In the genomic region with DNA sequence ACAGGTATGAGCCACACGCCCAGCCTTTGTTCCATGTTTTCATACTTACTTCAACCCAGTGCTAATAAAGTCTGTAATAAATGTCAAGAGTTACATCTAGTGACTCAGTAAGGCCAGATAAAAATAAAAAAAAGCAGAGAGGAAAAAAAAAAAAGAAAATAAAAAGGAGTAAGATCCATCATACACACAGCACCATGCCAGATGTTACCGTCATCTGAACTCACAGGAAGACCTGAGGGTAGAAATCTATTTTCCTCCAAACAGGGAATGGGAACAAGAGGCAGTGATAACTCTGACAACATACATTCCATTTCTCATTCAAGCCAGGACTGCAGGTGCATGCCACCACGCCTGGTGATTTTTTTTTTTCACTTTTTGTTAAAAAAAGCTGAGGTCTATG, we compare ENCODE assay signal across 17 cellular contexts. TPM values are rescaled to one million over a fixed set of nuclear protein-coding genes. Genes with fewer than 3 reads are reported as not detected.
A peak's percentile ranks its signal among the peaks of the same experiment; 100 is the strongest.
DNase-seq lines count a peak whose midpoint lies in the region; ATAC-seq and TF ChIP-seq lines count a peak whose summit lies in the region.
"Had no signal": no experiment of that assay in that cellular context is flagged by ENCODE, and none has a peak within 500 bp of the region (broad histone marks: within the 10 kb centered on the region; RNA-seq: fewer than 3 reads in every experiment).

No MANE protein-coding gene starts in this region.

- no peak overlapping the region for H3K27ac ChIP-seq in HCT116 (ENCODE audit: low read depth, low read length)
- H3K27ac ChIP-seq: BLaER1, Peyer's patch had no signal

- H3K4me2 ChIP-seq in HCT116 (ENCODE audit: low read length) = no peak overlapping the region
- H3K4me2 ChIP-seq: BLaER1, SK-N-SH had no signal

- peaks cover 99% of the 10 kb centered on the region for H3K79me2 ChIP-seq in HCT116 (ENCODE audit: insufficient read depth, low read length)

- CTCF ChIA-PET in Caco-2 (lab: Charles Lee) = no interaction called here
- CTCF ChIA-PET in HCT116 (lab: Charles Lee) = no interaction called here

- no peak for TF ChIP-seq CTCF in Caco-2 (IDR thresholded peaks at IDR 0.05; ENCODE audit: insufficient read depth in 1 of 2, low read depth in 1 of 2, low read length in 1 of 2, severe bottlenecking in 1 of 2, unreplicated experiment in 1 of 2)
- TF ChIP-seq CTCF in HCT116 (IDR thresholded peaks at IDR 0.05 in 2 of 3, conservative IDR thresholded peaks at IDR 0.05 in 1 of 3; ENCODE audit: borderline replicate concordance in 1 of 3, insufficient read depth in 1 of 3, low read depth in 2 of 3, low read length in 2 of 3) = no peak
- TF ChIP-seq CTCF in progenitor cell of endocrine pancreas (IDR thresholded peaks at IDR 0.05; ENCODE audit: unreplicated experiment) = no peak

- H3K27me3 ChIP-seq in Caco-2 (replicated peaks; ENCODE audit: control insufficient read depth, insufficient read depth, low read length) = no peaks in the 10 kb centered on the region
- H3K27me3 ChIP-seq in HCT116 (ENCODE audit: insufficient read depth, low read length) = no peaks in the 10 kb centered on the region
- H3K27me3 ChIP-seq: BLaER1, Peyer's patch had no signal

- peaks cover 79% of the 10 kb centered on the region for H3K36me3 Mint-ChIP-seq in Caco-2 (ENCODE audit: insufficient read depth, unreplicated experiment)
- peaks cover 30% of the 10 kb centered on the region for H3K36me3 Mint-ChIP-seq in central memory CD8-positive, alpha-beta T cell (ENCODE audit: insufficient read depth)
- peaks cover 8% of the 10 kb centered on the region for H3K36me3 Mint-ChIP-seq in progenitor cell of endocrine pancreas (ENCODE audit: insufficient read depth)

- no peak overlapping the region for H2AFZ ChIP-seq in HCT116 (ENCODE audit: low read depth, low read length, poor library complexity, severe bottlenecking)

- no peak for TF ChIP-seq POLR2A in HCT116 (IDR thresholded peaks at IDR 0.05; ENCODE audit: borderline replicate concordance, extremely low read depth, insufficient read depth, insufficient read length)

- TF ChIP-seq RAD21 in HCT116 (IDR thresholded peaks at IDR 0.05; ENCODE audit: low read depth) = no peak

- no peak overlapping the region for H3K9ac ChIP-seq in HCT116 (ENCODE audit: low read length)
- H3K9ac ChIP-seq: BLaER1, SK-N-SH had no signal

- RAD21 ChIA-PET in HCT116 (lab: Charles Lee; ENCODE audit: low non-redundant PET in 1 of 2, low total read pairs in 2 of 2, uncharacterized antibody in 2 of 2, unreplicated experiment in 2 of 2) = no interaction called here

- no peaks in the 10 kb centered on the region for H3K9me3 ChIP-seq in Caco-2
- H3K9me3 ChIP-seq in HCT116 (ENCODE audit: control insufficient read depth in 1 of 2, insufficient read depth in 1 of 2, low read depth in 1 of 2, low read length in 2 of 2) = no peaks in the 10 kb centered on the region
- H3K9me3 ChIP-seq: BLaER1, Peyer's patch, SK-N-SH had no signal

- no peak overlapping the region for H3K4me3 ChIP-seq in Caco-2 (ENCODE audit: low read depth, low read length)
- no peak overlapping the region for H3K4me3 ChIP-seq in HCT116 (replicated peaks in 1 of 2; ENCODE audit: low read depth in 1 of 2, low read length in 2 of 2)
- H3K4me3 ChIP-seq: BLaER1, K562, Peyer's patch had no signal

- H3K9me3 Mint-ChIP-seq in Caco-2 (ENCODE audit: unreplicated experiment) = no peaks in the 10 kb centered on the region
- H3K9me3 Mint-ChIP-seq in central memory CD8-positive, alpha-beta T cell = no peaks in the 10 kb centered on the region
- H3K9me3 Mint-ChIP-seq in progenitor cell of endocrine pancreas (ENCODE audit: low read depth) = no peaks in the 10 kb centered on the region
- H3K9me3 Mint-ChIP-seq: CD8-positive, alpha-beta memory T cell had no signal

- H3K4me1 ChIP-seq in Caco-2 (peaks cover 23% of the 10 kb centered on the region), HCT116 (ENCODE audit: control insufficient read depth in 1 of 2, insufficient read depth in 2 of 2, low read length in 2 of 2) (peaks cover 0 to 7% of the 10 kb centered on the region in 2 experiments; a peak in 2 of 4 replicates)

- no peaks in the 10 kb centered on the region for H3K9me2 ChIP-seq in HCT116 (ENCODE audit: insufficient read depth)
- H3K9me2 ChIP-seq: SK-N-SH had no signal

- H3K36me3 ChIP-seq in Caco-2 (ENCODE audit: control insufficient read depth, insufficient read depth, low read length) (peaks cover 2% of the 10 kb centered on the region), HCT116 (ENCODE audit: control insufficient read depth in 1 of 2, insufficient read depth in 2 of 2, low read length in 2 of 2) (peaks cover 21% of the 10 kb centered on the region in 2 experiments; a peak in 3 of 4 replicates)

- no peak overlapping the region for H3K4me3 Mint-ChIP-seq in Caco-2 (ENCODE audit: unreplicated experiment)
- no peak overlapping the region for H3K4me3 Mint-ChIP-seq in central memory CD8-positive, alpha-beta T cell
- H3K4me3 Mint-ChIP-seq in progenitor cell of endocrine pancreas (ENCODE audit: low read depth) = no peak overlapping the region
- H3K4me3 Mint-ChIP-seq: CD8-positive, alpha-beta memory T cell had no signal

- H3K4me1 Mint-ChIP-seq in Caco-2 (ENCODE audit: low read depth, unreplicated experiment) (peaks cover 7% of the 10 kb centered on the region), progenitor cell of endocrine pancreas (ENCODE audit: low read depth) (peaks cover 11% of the 10 kb centered on the region)
- H3K4me1 Mint-ChIP-seq in central memory CD8-positive, alpha-beta T cell = peaks cover 28% of the 10 kb centered on the region

- intact Hi-C loops in Caco-2 (cut with micrococcal nuclease; ENCODE audit: unreplicated experiment) (no loop called here), HCT116 (cut with micrococcal nuclease) (no loop called here), left colon (cut with DNase I, micrococcal nuclease) (no loop called here)

- H3K27ac Mint-ChIP-seq in Caco-2 (ENCODE audit: unreplicated experiment) = peak overlapping the region; percentile 6
- peak overlapping the region; percentile 14 for H3K27ac Mint-ChIP-seq in central memory CD8-positive, alpha-beta T cell (ENCODE audit: low read depth)
- H3K27ac Mint-ChIP-seq in progenitor cell of endocrine pancreas = peak overlapping the region; percentile 45

- POLR2A ChIA-PET in Caco-2 (lab: Charles Lee) (no interaction called here), HCT116 (lab: Charles Lee) (no interaction called here)

- DNase-seq in Caco-2 = no peak
- DNase-seq in HCT116 (ENCODE audit: low read depth, low spot score) = no peak
- DNase-seq in central memory CD8-positive, alpha-beta T cell (ENCODE audit: low spot score in 2 of 2) = no peak
- no peak for DNase-seq in progenitor cell of endocrine pancreas (ENCODE audit: low spot score, unreplicated experiment)
- no peak for DNase-seq in AG08396 (ENCODE audit: low spot score)
- no peak for DNase-seq in left colon
- DNase-seq: CD8-positive, alpha-beta memory T cell; DND-41; NCI-H1436 treated with DMSO at 0.1 percent for 48 hours; NCI-H2029 treated with DMSO at 0.1 percent for 48 hours; NCI-H510A treated with DMSO at 0.1 percent for 48 hours; Peyer's patch; SHP77; SK-N-SH had no signal

- BruUV-seq in Caco-2 (replicated peaks; lab: Mats Ljungman, UMichigan) (no TSS peak), HCT116 (replicated peaks; lab: Mats Ljungman, UMichigan) (TSS peak; percentile 38)

- H4K20me1 ChIP-seq in HCT116 (ENCODE audit: insufficient read depth) = 0 out of 2 replicates have a peak, but pooled peaks cover 2% of the 10 kb centered on the region

- ATAC-seq in HCT116 = no peak
- ATAC-seq in central memory CD8-positive, alpha-beta T cell (replicated peaks; ENCODE audit: extremely low read depth, poor library complexity, severe bottlenecking) = no peak
- ATAC-seq in left colon = no peak
- ATAC-seq in HG03045 (IDR thresholded peaks at IDR 0.05; ENCODE audit: unreplicated experiment) = no peak
- ATAC-seq: K562 had no signal

- H3K27me3 Mint-ChIP-seq in Caco-2 (ENCODE audit: insufficient read depth, unreplicated experiment) (no peaks in the 10 kb centered on the region), progenitor cell of endocrine pancreas (no peaks in the 10 kb centered on the region)
- H3K27me3 Mint-ChIP-seq in central memory CD8-positive, alpha-beta T cell = no peaks in the 10 kb centered on the region
- H3K27me3 Mint-ChIP-seq: CD8-positive, alpha-beta memory T cell had no signal

TF ChIP-seq in HCT116, 20 proteins besides CTCF, POLR2A, EP300 and RAD21:
- no peak for TF ChIP-seq POLR2AphosphoS5 (IDR thresholded peaks at IDR 0.05; ENCODE audit: low read depth, low read length)
- TF ChIP-seq EZH2phosphoT487 (IDR thresholded peaks at IDR 0.05; ENCODE audit: borderline replicate concordance) = no peak
- TF ChIP-seq JUND (IDR thresholded peaks at IDR 0.05) = no peak
- no peak for TF ChIP-seq SRF (IDR thresholded peaks at IDR 0.05; ENCODE audit: low read depth)
- no peak for TF ChIP-seq CBX3 (IDR thresholded peaks at IDR 0.05; ENCODE audit: low read depth)
- TF ChIP-seq ZFX (IDR thresholded peaks at IDR 0.05) = no peak
- no peak for TF ChIP-seq SP1 (IDR thresholded peaks at IDR 0.05; ENCODE audit: low read depth)
- TF ChIP-seq EZH2 (IDR thresholded peaks at IDR 0.05) = no peak
- TF ChIP-seq, protein P1, sequence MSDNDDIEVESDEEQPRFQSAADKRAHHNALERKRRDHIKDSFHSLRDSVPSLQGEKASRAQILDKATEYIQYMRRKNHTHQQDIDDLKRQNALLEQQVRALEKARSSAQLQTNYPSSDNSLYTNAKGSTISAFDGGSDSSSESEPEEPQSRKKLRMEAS (IDR thresholded peaks at IDR 0.05) = no peak
- no peak for TF ChIP-seq YY1 (IDR thresholded peaks at IDR 0.05; ENCODE audit: extremely low read depth, insufficient replicate concordance, low read depth, low read length)
- TF ChIP-seq ELF1 (IDR thresholded peaks at IDR 0.05; ENCODE audit: borderline replicate concordance, low read depth) = no peak
- no peak for TF ChIP-seq TCF7L2 (IDR thresholded peaks at IDR 0.05; ENCODE audit: borderline replicate concordance, extremely low read depth, insufficient read depth, insufficient read length)
- TF ChIP-seq EGR1 (IDR thresholded peaks at IDR 0.05; ENCODE audit: low read depth) = no peak
- no peak for TF ChIP-seq ZNF274 (IDR thresholded peaks at IDR 0.05; ENCODE audit: low read depth, low read length)
- no peak for TF ChIP-seq FOSL1 (IDR thresholded peaks at IDR 0.05; ENCODE audit: low read depth)

RNA-seq across cellular contexts. Expression of a gene that starts 20.7 kb away (rescaled TPM):
- total RNA-seq in Caco-2 (2022) = 70.0 and 72.3 TPM in 2 replicates
- total RNA-seq in HCT116 (2021; ENCODE audit: unreplicated experiment) = 55.5 TPM
- 32.2 and 38.8 TPM in 2 replicates for polyA plus RNA-seq in HCT116 (2012)
- 41.6 and 44.8 TPM in 2 replicates for total RNA-seq in progenitor cell of endocrine pancreas
- 10 to 100 TPM; 74.6 to 80.9 TPM for total RNA-seq in left colon

RNA-seq across cellular contexts. Expression of a gene that starts 35.3 kb away (rescaled TPM):
- total RNA-seq in Caco-2 (2022) (915 and 956 TPM in 2 replicates), HCT116 (2021; ENCODE audit: unreplicated experiment) (735 TPM), progenitor cell of endocrine pancreas (951 and 984 TPM in 2 replicates), left colon (100 to 1,000 TPM; 411 to 446 TPM)
- 530 and 573 TPM in 2 replicates for polyA plus RNA-seq in HCT116 (2012)

RNA-seq across cellular contexts. Expression of a gene that starts 57.2 kb away (rescaled TPM):
- 162 and 171 TPM in 2 replicates for total RNA-seq in Caco-2 (2022)
- total RNA-seq in HCT116 (2021; ENCODE audit: unreplicated experiment) = 227 TPM
- 118 and 151 TPM in 2 replicates for polyA plus RNA-seq in HCT116 (2012)
- 64.4 and 84.0 TPM in 2 replicates for total RNA-seq in progenitor cell of endocrine pancreas
- total RNA-seq in left colon = 100 to 1,000 TPM; 318 to 378 TPM
